In genomic region chr19:3556423-3556977, GRCh38 we compare ENCODE assay signal across 8 cellular contexts. TPM values are rescaled to one million over a fixed set of nuclear protein-coding genes. Genes with fewer than 3 reads are reported as not detected.
DNase-seq lines count a peak whose midpoint lies in the region; ATAC-seq lines count a peak whose summit lies in the region.

No MANE protein-coding gene starts in this region.

- H3K9me3 Mint-ChIP-seq in activated T-helper 1 cell treated with anti-CD3 and anti-CD28 coated beads, Interleukin-12 subunit alpha, Interleukin-12 subunit beta, Interleukin-2, Interleukin-4 antibody, amounts not matched to agents 30 ng/mL and 10 ng/mL and 1 ng/mL, durations not matched to agents 14 hours and 24 hours and 36 hours, result no peaks in the 10 kb centered on the region
- no peaks in the 10 kb centered on the region for H3K9me3 Mint-ChIP-seq in stimulated activated naive B cell treated with anti-CD40 and anti-IgM and Interleukin-4, amounts not matched to agents 10 μg/mL and 1 μg/mL and 100 μg/mL, for 72 hours

- no peaks in the 10 kb centered on the region for H3K27me3 Mint-ChIP-seq in activated T-helper 1 cell treated with anti-CD3 and anti-CD28 coated beads, Interleukin-12 subunit alpha, Interleukin-12 subunit beta, Interleukin-2, Interleukin-4 antibody, amounts not matched to agents 30 ng/mL and 10 ng/mL and 1 ng/mL, durations not matched to agents 14 hours and 24 hours and 36 hours (ENCODE audit: insufficient read depth)
- H3K27me3 Mint-ChIP-seq in stimulated activated naive B cell treated with anti-CD40 and anti-IgM and Interleukin-4, amounts not matched to agents 10 μg/mL and 1 μg/mL and 100 μg/mL, for 72 hours, result no peaks in the 10 kb centered on the region

- no peaks in the 10 kb centered on the region for H3K36me3 ChIP-seq in HUES48 (ENCODE audit: control insufficient read depth, insufficient read depth, low read length)

- H3K4me1 ChIP-seq in HUES48 (ENCODE audit: control insufficient read depth, insufficient read depth, low read length), result peaks cover 4% of the 10 kb centered on the region; the same call in 1 of the 2 replicates

- H3K4me3 ChIP-seq in HUES48 (ENCODE audit: low read depth, low read length) (peak overlapping the region; percentile 91), iPS-18c (ENCODE audit: insufficient read depth, low read depth, low read length) (peak overlapping the region; percentile 77)

- peaks cover 10% of the 10 kb centered on the region for H3K36me3 Mint-ChIP-seq in activated T-helper 1 cell treated with anti-CD3 and anti-CD28 coated beads, Interleukin-12 subunit alpha, Interleukin-12 subunit beta, Interleukin-2, Interleukin-4 antibody, amounts not matched to agents 30 ng/mL and 10 ng/mL and 1 ng/mL, durations not matched to agents 14 hours and 24 hours and 36 hours (ENCODE audit: low read depth)
- H3K36me3 Mint-ChIP-seq in stimulated activated naive B cell treated with anti-CD40 and anti-IgM and Interleukin-4, amounts not matched to agents 10 μg/mL and 1 μg/mL and 100 μg/mL, for 72 hours, result peaks cover 27 to 38% of the 10 kb centered on the region in 2 donors

- H3K27ac Mint-ChIP-seq in activated T-helper 1 cell treated with anti-CD3 and anti-CD28 coated beads, Interleukin-12 subunit alpha, Interleukin-12 subunit beta, Interleukin-2, Interleukin-4 antibody, amounts not matched to agents 30 ng/mL and 10 ng/mL and 1 ng/mL, durations not matched to agents 14 hours and 24 hours and 36 hours, result peak overlapping the region; percentile 84
- H3K27ac Mint-ChIP-seq in stimulated activated naive B cell treated with anti-CD40 and anti-IgM and Interleukin-4, amounts not matched to agents 10 μg/mL and 1 μg/mL and 100 μg/mL, for 72 hours, result peak overlapping the region; percentile 97

- 0 out of 2 replicates have a peak, but pooled peaks cover 6% of the 10 kb centered on the region for H3K27me3 ChIP-seq in HUES48 (ENCODE audit: control insufficient read depth, insufficient read depth, low read length)

- H3K9me3 ChIP-seq in HUES48 (ENCODE audit: control insufficient read depth, insufficient read depth, low read length), result no peaks in the 10 kb centered on the region
- no peaks in the 10 kb centered on the region for H3K9me3 ChIP-seq in iPS-18c (ENCODE audit: control insufficient read depth, insufficient read depth, low read length)

- intact Hi-C loops in activated T-helper 1 cell treated with anti-CD3 and anti-CD28 coated beads, Interleukin-12 subunit alpha, Interleukin-12 subunit beta, Interleukin-2, Interleukin-4 antibody, amounts not matched to agents 30 ng/mL and 10 ng/mL and 1 ng/mL, durations not matched to agents 14 hours and 24 hours and 36 hours (cut with micrococcal nuclease), result loop anchor here (2.0 to 5.0 kb wide), 2 partner anchors 206 to 774 kb away; partner anchors contain the start of genes APBA3, MRPL54 and SGTA
- intact Hi-C loops in left colon (cut with DNase I, micrococcal nuclease), result no loop called here

- peaks cover 36% of the 10 kb centered on the region for H3K4me1 Mint-ChIP-seq in activated T-helper 1 cell treated with anti-CD3 and anti-CD28 coated beads, Interleukin-12 subunit alpha, Interleukin-12 subunit beta, Interleukin-2, Interleukin-4 antibody, amounts not matched to agents 30 ng/mL and 10 ng/mL and 1 ng/mL, durations not matched to agents 14 hours and 24 hours and 36 hours (ENCODE audit: low read depth)
- peaks cover 44 to 71% of the 10 kb centered on the region in 2 donors for H3K4me1 Mint-ChIP-seq in stimulated activated naive B cell treated with anti-CD40 and anti-IgM and Interleukin-4, amounts not matched to agents 10 μg/mL and 1 μg/mL and 100 μg/mL, for 72 hours

- peak overlapping the region; percentile 54; the same call in 1 of the 2 replicates for H3K9ac ChIP-seq in HUES48 (ENCODE audit: low read depth, low read length)

- no peak for DNase-seq in activated T-helper 1 cell treated with anti-CD3 and anti-CD28 coated beads, Interleukin-12 subunit alpha, Interleukin-12 subunit beta, Interleukin-2, Interleukin-4 antibody, amounts not matched to agents 30 ng/mL and 10 ng/mL and 1 ng/mL, durations not matched to agents 14 hours and 24 hours and 36 hours (ENCODE audit: low spot score)
- DNase-seq in stimulated activated naive B cell treated with anti-CD40 and anti-IgM and Interleukin-4, amounts not matched to agents 10 μg/mL and 1 μg/mL and 100 μg/mL, for 72 hours, result no peak
- DNase-seq in NCI-H748 treated with DMSO at 0.1 percent for 48 hours (lab: John Stamatoyannopoulos, UW) (no peak), left colon (no peak), superior temporal gyrus (ENCODE audit: extremely low spot score) (no peak)

- ATAC-seq in stimulated activated naive B cell treated with anti-CD40 and anti-IgM and Interleukin-4, amounts not matched to agents 10 μg/mL and 1 μg/mL and 100 μg/mL, for 72 hours (replicated peaks), result no peak
- ATAC-seq in HG02884 (IDR thresholded peaks at IDR 0.05; ENCODE audit: unreplicated experiment), result no peak
- no peak for ATAC-seq in left colon

- H3K27ac ChIP-seq in HUES48 (ENCODE audit: low read depth, low read length), result no peak overlapping the region

- peak overlapping the region; percentile 96 for H3K4me3 Mint-ChIP-seq in activated T-helper 1 cell treated with anti-CD3 and anti-CD28 coated beads, Interleukin-12 subunit alpha, Interleukin-12 subunit beta, Interleukin-2, Interleukin-4 antibody, amounts not matched to agents 30 ng/mL and 10 ng/mL and 1 ng/mL, durations not matched to agents 14 hours and 24 hours and 36 hours
- peak overlapping the region; percentile 90 to 100 for H3K4me3 Mint-ChIP-seq in stimulated activated naive B cell treated with anti-CD40 and anti-IgM and Interleukin-4, amounts not matched to agents 10 μg/mL and 1 μg/mL and 100 μg/mL, for 72 hours

RNA-seq across cellular contexts. Expression of gene MFSD12, which starts 0.9 kb away (rescaled TPM):
- total RNA-seq in activated T-helper 1 cell treated with anti-CD3 and anti-CD28 coated beads, Interleukin-12 subunit alpha, Interleukin-12 subunit beta, Interleukin-2, Interleukin-4 antibody, amounts not matched to agents 30 ng/mL and 10 ng/mL and 1 ng/mL, durations not matched to agents 14 hours and 24 hours and 36 hours, result 126 and 136 TPM in 2 replicates
- 10 to 100 TPM; 31.0 to 41.1 TPM for total RNA-seq in left colon

RNA-seq across cellular contexts. Expression of gene HMG20B, which starts 16.2 kb away (rescaled TPM):
- total RNA-seq in activated T-helper 1 cell treated with anti-CD3 and anti-CD28 coated beads, Interleukin-12 subunit alpha, Interleukin-12 subunit beta, Interleukin-2, Interleukin-4 antibody, amounts not matched to agents 30 ng/mL and 10 ng/mL and 1 ng/mL, durations not matched to agents 14 hours and 24 hours and 36 hours, result 56.4 and 63.0 TPM in 2 replicates
- total RNA-seq in left colon, result 10 to 100 TPM; 85.6 to 88.2 TPM

RNA-seq across cellular contexts. Expression of gene TEKTIP1, which starts 17.5 kb away (rescaled TPM):
- 1.4 and 1.7 TPM in 2 replicates for total RNA-seq in activated T-helper 1 cell treated with anti-CD3 and anti-CD28 coated beads, Interleukin-12 subunit alpha, Interleukin-12 subunit beta, Interleukin-2, Interleukin-4 antibody, amounts not matched to agents 30 ng/mL and 10 ng/mL and 1 ng/mL, durations not matched to agents 14 hours and 24 hours and 36 hours
- total RNA-seq in left colon, result 1 to 10 TPM; 2.2 to 3.5 TPM

RNA-seq across cellular contexts. Expression of gene GIPC3, which starts 28.8 kb away (rescaled TPM):
- 0.31 and 0.39 TPM in 2 replicates for total RNA-seq in activated T-helper 1 cell treated with anti-CD3 and anti-CD28 coated beads, Interleukin-12 subunit alpha, Interleukin-12 subunit beta, Interleukin-2, Interleukin-4 antibody, amounts not matched to agents 30 ng/mL and 10 ng/mL and 1 ng/mL, durations not matched to agents 14 hours and 24 hours and 36 hours
- total RNA-seq in left colon, result under 1 TPM; 0.24 to 0.64 TPM

RNA-seq across cellular contexts. Expression of gene TBXA2R, which starts 50.2 kb away (rescaled TPM):
- 0.47 and 1.0 TPM in 2 replicates for total RNA-seq in activated T-helper 1 cell treated with anti-CD3 and anti-CD28 coated beads, Interleukin-12 subunit alpha, Interleukin-12 subunit beta, Interleukin-2, Interleukin-4 antibody, amounts not matched to agents 30 ng/mL and 10 ng/mL and 1 ng/mL, durations not matched to agents 14 hours and 24 hours and 36 hours
- total RNA-seq in left colon, result 1 to 10 TPM in 1 of 2 donors, under 1 TPM in 1; 0.64 to 1.0 TPM
